ENCODE assay signal across 18 cellular contexts in the genomic region with DNA sequence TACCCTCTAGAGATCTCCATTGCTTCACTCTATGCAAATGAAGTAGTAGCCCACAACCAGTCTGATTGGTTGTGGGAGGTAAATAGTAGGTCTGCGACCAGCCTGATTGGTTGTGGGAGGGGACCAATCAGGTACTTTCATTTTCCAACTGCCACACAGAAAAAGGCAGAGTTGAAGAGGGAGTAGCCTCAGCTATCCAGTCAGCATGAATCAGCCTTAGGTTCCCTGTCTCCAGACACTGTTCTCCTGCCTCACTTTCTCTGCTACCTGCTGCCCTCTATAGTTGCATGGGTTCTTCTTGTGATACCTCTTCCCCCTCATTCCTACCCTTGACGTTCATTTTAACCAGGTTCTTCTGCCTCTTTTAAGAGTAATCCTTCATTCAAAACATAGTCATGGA.
DNase-seq lines count a peak whose midpoint lies in the region; ATAC-seq and TF ChIP-seq lines count a peak whose summit lies in the region.
"Had no signal": no experiment of that assay in that cellular context is flagged by ENCODE, and none has a peak within 500 bp of the region (broad histone marks: within the 10 kb centered on the region; RNA-seq: fewer than 3 reads in every experiment).

No MANE protein-coding gene starts in this region.

- TF ChIP-seq CTCF in lower lobe of right lung (IDR thresholded peaks at IDR 0.05) = no peak

- H4K91ac ChIP-seq in trophoblast cell (ENCODE audit: low read depth, low read length) = peak overlapping the region; percentile 2

- H3K27me3 ChIP-seq in trophoblast cell (ENCODE audit: insufficient read depth, low read length) (no peaks in the 10 kb centered on the region), lower lobe of right lung (ENCODE audit: low read depth) (no peaks in the 10 kb centered on the region)
- H3K27me3 ChIP-seq: SJCRH30 had no signal

- H3K9me3 ChIP-seq in trophoblast cell (ENCODE audit: insufficient read depth, low read depth, low read length) (no peaks in the 10 kb centered on the region), lower lobe of right lung (peaks cover 10% of the 10 kb centered on the region)

- peak; percentile 2 for DNase-seq in HT-29 (ENCODE audit: low spot score)
- peak; percentile 4 for DNase-seq in NCI-H69 (lab: John Stamatoyannopoulos, UW)
- peak; percentile 11 for DNase-seq in amniotic epithelial cell (ENCODE audit: low read depth)
- no peak for DNase-seq in trophoblast cell
- DNase-seq in lower lobe of right lung = no peak
- DNase-seq in NCI-H1092 (lab: John Stamatoyannopoulos, UW) = no peak
- DNase-seq in AML-193 (lab: John Stamatoyannopoulos, UW) = no peak
- DNase-seq: Caco-2; CD4-positive, CD25-positive, alpha-beta regulatory T cell; DMS153; GF-D8; GOT3; NCI-H1092 treated with DMSO at 0.1 percent for 48 hours; NCI-H1694 treated with DMSO at 0.1 percent for 48 hours; NCI-H510A; NCI-H82 had no signal

- H2BK5ac ChIP-seq in trophoblast cell (ENCODE audit: low read depth, low read length, poor library complexity) = no peak overlapping the region

- no peak overlapping the region for H4K12ac ChIP-seq in trophoblast cell (ENCODE audit: low read depth, low read length)

- H3K4ac ChIP-seq in trophoblast cell (ENCODE audit: low read depth, low read length) = no peak overlapping the region

- H3K23ac ChIP-seq in trophoblast cell (ENCODE audit: low read length) = no peak overlapping the region

- no CpG with 5 or more reads among the region's 2 CpGs for WGBS in trophoblast cell (ENCODE audit: extremely low coverage, insufficient coverage, insufficient read length)

- H3K4me1 ChIP-seq in trophoblast cell (ENCODE audit: control insufficient read depth in 1 of 2, insufficient read depth in 2 of 2, low read length in 2 of 2) (no peaks in the 10 kb centered on the region), lower lobe of right lung (no peaks in the 10 kb centered on the region)
- H3K4me1 ChIP-seq: Caco-2, SJCRH30 had no signal

- no peak overlapping the region for H3K18ac ChIP-seq in trophoblast cell (ENCODE audit: low read length)

- H3K79me2 ChIP-seq in trophoblast cell (ENCODE audit: control insufficient read depth, insufficient read depth, low read length, poor library complexity) = no peaks in the 10 kb centered on the region

- no peak overlapping the region for H3K4me2 ChIP-seq in trophoblast cell (ENCODE audit: low read length)
- H3K4me2 ChIP-seq: KMS-11 had no signal

- ATAC-seq in lower lobe of right lung = no peak

- peak overlapping the region; percentile 87 for H2BK12ac ChIP-seq in trophoblast cell (ENCODE audit: low read length)

- peak overlapping the region; percentile 60 for H4K8ac ChIP-seq in trophoblast cell (ENCODE audit: low read depth, low read length)

- H2BK120ac ChIP-seq in trophoblast cell (ENCODE audit: insufficient read depth, low read length, poor library complexity) = peak overlapping the region; percentile 60

- H3K36me3 ChIP-seq in trophoblast cell (ENCODE audit: control insufficient read depth in 1 of 2, insufficient read depth in 2 of 2, low read length in 2 of 2) (no peaks in the 10 kb centered on the region), lower lobe of right lung (no peaks in the 10 kb centered on the region)
- H3K36me3 ChIP-seq: SJCRH30 had no signal

- H3K14ac ChIP-seq in trophoblast cell (ENCODE audit: low read length) = no peak overlapping the region

- H3K9ac ChIP-seq in trophoblast cell (ENCODE audit: low read length) = no peak overlapping the region
- H3K9ac ChIP-seq: KMS-11 had no signal

- H3K27ac ChIP-seq in trophoblast cell (ENCODE audit: low read depth, low read length) (no peak overlapping the region), lower lobe of right lung (no peak overlapping the region)
- H3K27ac ChIP-seq: KMS-11, SJCRH30 had no signal

- H2AK5ac ChIP-seq in trophoblast cell (ENCODE audit: low read length) = no peak overlapping the region

- no peak overlapping the region for H2AFZ ChIP-seq in trophoblast cell (ENCODE audit: insufficient read depth, low read length, poor library complexity)

- H3K79me1 ChIP-seq in trophoblast cell (ENCODE audit: low read length) = peaks cover 8% of the 10 kb centered on the region

- intact Hi-C loops in lower lobe of right lung (cut with DNase I) = no loop called here

- H3K4me3 ChIP-seq in trophoblast cell (ENCODE audit: low read depth, low read length) = no peak overlapping the region
- no peak overlapping the region for H3K4me3 ChIP-seq in lower lobe of right lung
- H3K4me3 ChIP-seq: SJCRH30 had no signal

Comparison
In these comparisons a context has a peak if more than half of its experiments do, and no peak if none do; other contexts are left out.
1. DNase-seq: peak in HT-29 (single experiment), NCI-H69 (single experiment) and amniotic epithelial cell (single experiment); none in trophoblast cell (0 of 2), lower lobe of right lung (single experiment), NCI-H1092 (single experiment) and AML-193 (0 of 2).